In genomic region chr1:225921734-225922709, GRCh38 we compare ENCODE assay signal across 10 cellular contexts. TPM values are rescaled to one million over a fixed set of nuclear protein-coding genes. Genes with fewer than 3 reads are reported as not detected.
DNase-seq lines count a peak whose midpoint lies in the region; ATAC-seq and TF ChIP-seq lines count a peak whose summit lies in the region.
"Had no signal": no experiment of that assay in that cellular context is flagged by ENCODE, and none has a peak within 500 bp of the region (broad histone marks: within the 10 kb centered on the region; RNA-seq: fewer than 3 reads in every experiment).

No MANE protein-coding gene starts in this region.

- H3K36me3 ChIP-seq in mammary epithelial cell (ENCODE audit: insufficient read depth, low read length) (peaks cover 3% of the 10 kb centered on the region), osteoblast (ENCODE audit: insufficient read depth, low read length) (peaks cover 26% of the 10 kb centered on the region)

- TF ChIP-seq CTCF in mammary epithelial cell (conservative IDR thresholded peaks at IDR 0.05 in 1 of 2, IDR thresholded peaks at IDR 0.05 in 1 of 2; ENCODE audit: extremely low read depth in 1 of 2, insufficient read depth in 1 of 2, low read depth in 1 of 2, low read length in 2 of 2) (no peak), osteoblast (IDR thresholded peaks at IDR 0.05; ENCODE audit: extremely low read depth, low read depth, low read length) (no peak), GM13976 (IDR thresholded peaks at IDR 0.05; ENCODE audit: borderline replicate concordance, control extremely low read depth, extremely low read depth, insufficient read depth, missing control alignments) (no peak)

- intact Hi-C loops in mammary epithelial cell (cut with micrococcal nuclease), result loop anchor here (2.0 to 5.0 kb wide), 3 partner anchors 41 to 145 kb away; partner anchors contain the start of gene SRP9

- H3K27me3 ChIP-seq in mammary epithelial cell (ENCODE audit: insufficient read depth, low read length) (no peaks in the 10 kb centered on the region), osteoblast (ENCODE audit: insufficient read depth, low read length) (no peaks in the 10 kb centered on the region)

- H3K9me3 ChIP-seq in mammary epithelial cell (replicated peaks; ENCODE audit: insufficient read depth, low read length) (no peaks in the 10 kb centered on the region), osteoblast (ENCODE audit: low read depth, low read length) (no peaks in the 10 kb centered on the region)

- H3K27ac ChIP-seq in mammary epithelial cell (ENCODE audit: insufficient read depth, low read depth, low read length) (peak overlapping the region; percentile 69), osteoblast (ENCODE audit: low read depth, low read length) (peak overlapping the region; percentile 12)

- H2AFZ ChIP-seq in mammary epithelial cell (ENCODE audit: low read depth, low read length) (no peak overlapping the region), osteoblast (ENCODE audit: low read length) (no peak overlapping the region)

- CTCF ChIA-PET in mammary epithelial cell (lab: Charles Lee; ENCODE audit: low non-redundant PET), result interaction anchor here (0.6 kb wide), 1 partner anchor 199 kb away, joined by 3 read pairs; no protein-coding TSS in a partner anchor

- BruUV-seq in mammary epithelial cell (replicated peaks; lab: Mats Ljungman, UMichigan), result no TSS peak

- H3K4me1 ChIP-seq in mammary epithelial cell (ENCODE audit: insufficient read depth, low read length) (peaks cover 53% of the 10 kb centered on the region), osteoblast (ENCODE audit: insufficient read depth, low read length) (peaks cover 17% of the 10 kb centered on the region)

- peak; percentile 52 for DNase-seq in DMS53 (lab: John Stamatoyannopoulos, UW)
- no peak for DNase-seq in DMS53 treated with DMSO at 0.1 percent for 48 hours (lab: John Stamatoyannopoulos, UW; ENCODE audit: unreplicated experiment)
- peak; percentile 95 for DNase-seq in NCI-H2081 treated with DMSO at 0.1 percent for 48 hours (lab: John Stamatoyannopoulos, UW)
- DNase-seq in mammary epithelial cell, result peak; percentile 97
- no peak for DNase-seq in osteoblast (ENCODE audit: insufficient read length, low spot score, missing footprints)
- no peak for DNase-seq in T-helper 9 cell
- DNase-seq in GM13976 (ENCODE audit: low spot score), result no peak
- DNase-seq: stimulated activated naive CD4-positive, alpha-beta T cell had no signal

- H4K20me1 ChIP-seq in mammary epithelial cell (ENCODE audit: insufficient read depth, low read length) (no peaks in the 10 kb centered on the region), osteoblast (ENCODE audit: insufficient read depth, low read length) (peaks cover 14% of the 10 kb centered on the region)

- in situ Hi-C loops in mammary epithelial cell (cut with MboI; ENCODE audit: low sequenced_read_pairs in 2 of 2), result no loop called here
- in situ Hi-C loops in GM13976 (cut with MboI; ENCODE audit: low sequenced_read_pairs, unreplicated experiment), result no loop called here

- H3K4me2 ChIP-seq in mammary epithelial cell (ENCODE audit: insufficient read depth, low read depth, low read length) (peak overlapping the region; percentile 91), osteoblast (ENCODE audit: insufficient read depth, low read length) (no peak overlapping the region)

- H3K4me3 ChIP-seq in mammary epithelial cell (replicated peaks in 1 of 3; ENCODE audit: insufficient read depth in 1 of 3, low read depth in 2 of 3, low read length in 3 of 3), result no peak overlapping the region
- no peak overlapping the region for H3K4me3 ChIP-seq in osteoblast (ENCODE audit: insufficient read depth, low read length)

- 56% methylated on average over 17 of the region's 23 CpGs for WGBS in mammary epithelial cell (ENCODE audit: low coverage, missing lambda C conversion rate)

- H3K9ac ChIP-seq in mammary epithelial cell (ENCODE audit: insufficient read depth, low read length), result no peak overlapping the region

- no peak for ATAC-seq in HG03457 (IDR thresholded peaks at IDR 0.05; ENCODE audit: unreplicated experiment)

- peaks cover 20% of the 10 kb centered on the region for H3K79me2 ChIP-seq in mammary epithelial cell (ENCODE audit: insufficient read depth, low read length)
- H3K79me2 ChIP-seq in osteoblast (ENCODE audit: insufficient read depth, low read length), result peaks cover 29% of the 10 kb centered on the region

- dilution Hi-C loops in mammary epithelial cell (cut with HindIII; ENCODE audit: low sequenced_read_pairs), result loop anchor here (5.0 kb wide), 4 partner anchors 40 to 105 kb away; partner anchors contain the start of genes SDE2 and TMEM63A

RNA-seq across cellular contexts. Expression of gene PYCR2, which starts 2.0 kb away (rescaled TPM):
- 10 to 100 TPM; 64.2 to 73.1 TPM for total RNA-seq in mammary epithelial cell
- polyA plus RNA-seq in mammary epithelial cell, result 73.6 TPM
- polyA minus RNA-seq in mammary epithelial cell, result 83.2 TPM
- total RNA-seq in osteoblast, result 25.9 and 29.0 TPM in 2 replicates

RNA-seq across cellular contexts. Expression of gene LEFTY2, which starts 19.0 kb away (rescaled TPM):
- total RNA-seq in mammary epithelial cell, result not detected
- polyA plus RNA-seq in mammary epithelial cell, result not detected
- polyA minus RNA-seq in mammary epithelial cell, result not detected
- total RNA-seq in osteoblast, result not detected in 2 replicates
- total RNA-seq: A172 had no signal

RNA-seq across cellular contexts. Expression of gene LEFTY1, which starts 33.1 kb away (rescaled TPM):
- total RNA-seq in mammary epithelial cell, result not detected
- not detected for polyA plus RNA-seq in mammary epithelial cell
- polyA minus RNA-seq in mammary epithelial cell, result not detected
- under 0.01 TPM in 1 of 2 replicates, not detected in the other for total RNA-seq in osteoblast
- total RNA-seq: A172 had no signal

RNA-seq across cellular contexts. Expression of gene TMEM63A, which starts 39.8 kb away (rescaled TPM):
- total RNA-seq in mammary epithelial cell (10 to 100 TPM; 25.2 to 37.3 TPM), osteoblast (23.2 and 31.5 TPM in 2 replicates)
- 17.7 TPM for polyA plus RNA-seq in mammary epithelial cell
- polyA minus RNA-seq in mammary epithelial cell, result 20.1 TPM

Comparison
In these comparisons a context has a peak if more than half of its experiments do, and no peak if none do; other contexts are left out.
1. DNase-seq: peak in DMS53 (single experiment), NCI-H2081 treated with DMSO at 0.1 percent for 48 hours (single experiment) and mammary epithelial cell (single experiment); none in DMS53 treated with DMSO at 0.1 percent for 48 hours (single experiment), osteoblast (single experiment), T-helper 9 cell (single experiment) and GM13976 (single experiment).